1 cellular context compared by ENCODE assay signal in the genomic region with DNA sequence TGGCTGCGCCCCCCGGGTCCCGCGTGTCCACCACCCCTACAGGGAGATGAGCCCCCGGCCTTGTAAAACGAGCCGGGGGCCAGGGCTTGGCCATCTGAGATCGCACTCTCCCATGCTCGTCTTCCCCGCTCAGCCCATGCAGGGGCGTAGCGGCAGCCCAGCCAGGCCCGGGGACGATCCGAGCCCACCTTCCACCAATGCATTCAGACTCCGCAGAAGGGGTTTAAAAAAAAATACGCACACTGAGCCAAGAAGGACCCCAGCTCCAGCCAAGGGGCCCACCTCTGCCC.
TF ChIP-seq lines count a peak whose summit lies in the region.

No MANE protein-coding gene starts in this region.

TF ChIP-seq in K562, 482 proteins besides CTCF, POLR2A, EP300 and RAD21 (continued from another document):
- TF ChIP-seq, protein P1, sequence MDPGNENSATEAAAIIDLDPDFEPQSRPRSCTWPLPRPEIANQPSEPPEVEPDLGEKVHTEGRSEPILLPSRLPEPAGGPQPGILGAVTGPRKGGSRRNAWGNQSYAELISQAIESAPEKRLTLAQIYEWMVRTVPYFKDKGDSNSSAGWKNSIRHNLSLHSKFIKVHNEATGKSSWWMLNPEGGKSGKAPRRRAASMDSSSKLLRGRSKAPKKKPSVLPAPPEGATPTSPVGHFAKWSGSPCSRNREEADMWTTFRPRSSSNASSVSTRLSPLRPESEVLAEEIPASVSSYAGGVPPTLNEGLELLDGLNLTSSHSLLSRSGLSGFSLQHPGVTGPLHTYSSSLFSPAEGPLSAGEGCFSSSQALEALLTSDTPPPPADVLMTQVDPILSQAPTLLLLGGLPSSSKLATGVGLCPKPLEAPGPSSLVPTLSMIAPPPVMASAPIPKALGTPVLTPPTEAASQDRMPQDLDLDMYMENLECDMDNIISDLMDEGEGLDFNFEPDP (CRISPR knock-in tag; IDR thresholded peaks at IDR 0.05): no peak
- TF ChIP-seq RCOR1 (IDR thresholded peaks at IDR 0.05; ENCODE audit: borderline replicate concordance in 1 of 2, low read depth in 2 of 2, low read length in 2 of 2) (no peak), LARP7 (IDR thresholded peaks at IDR 0.05) (0 out of 2 replicates have a peak, but pooled peaks have one; percentile 11), BACH1 (tag; IDR thresholded peaks at IDR 0.05) (no peak), ESRRB (CRISPR knock-in tag; IDR thresholded peaks at IDR 0.05; ENCODE audit: borderline replicate concordance) (no peak), ZEB2 (IDR thresholded peaks at IDR 0.05) (no peak), ZNF785 (CRISPR knock-in tag; IDR thresholded peaks at IDR 0.05) (no peak), NR2C2 (CRISPR knock-in tag; IDR thresholded peaks at IDR 0.05) (0 out of 2 replicates have a peak, but pooled peaks have one; percentile 13), NR2C2 (tag; IDR thresholded peaks at IDR 0.05) (no peak)
- TF ChIP-seq, protein P2, sequence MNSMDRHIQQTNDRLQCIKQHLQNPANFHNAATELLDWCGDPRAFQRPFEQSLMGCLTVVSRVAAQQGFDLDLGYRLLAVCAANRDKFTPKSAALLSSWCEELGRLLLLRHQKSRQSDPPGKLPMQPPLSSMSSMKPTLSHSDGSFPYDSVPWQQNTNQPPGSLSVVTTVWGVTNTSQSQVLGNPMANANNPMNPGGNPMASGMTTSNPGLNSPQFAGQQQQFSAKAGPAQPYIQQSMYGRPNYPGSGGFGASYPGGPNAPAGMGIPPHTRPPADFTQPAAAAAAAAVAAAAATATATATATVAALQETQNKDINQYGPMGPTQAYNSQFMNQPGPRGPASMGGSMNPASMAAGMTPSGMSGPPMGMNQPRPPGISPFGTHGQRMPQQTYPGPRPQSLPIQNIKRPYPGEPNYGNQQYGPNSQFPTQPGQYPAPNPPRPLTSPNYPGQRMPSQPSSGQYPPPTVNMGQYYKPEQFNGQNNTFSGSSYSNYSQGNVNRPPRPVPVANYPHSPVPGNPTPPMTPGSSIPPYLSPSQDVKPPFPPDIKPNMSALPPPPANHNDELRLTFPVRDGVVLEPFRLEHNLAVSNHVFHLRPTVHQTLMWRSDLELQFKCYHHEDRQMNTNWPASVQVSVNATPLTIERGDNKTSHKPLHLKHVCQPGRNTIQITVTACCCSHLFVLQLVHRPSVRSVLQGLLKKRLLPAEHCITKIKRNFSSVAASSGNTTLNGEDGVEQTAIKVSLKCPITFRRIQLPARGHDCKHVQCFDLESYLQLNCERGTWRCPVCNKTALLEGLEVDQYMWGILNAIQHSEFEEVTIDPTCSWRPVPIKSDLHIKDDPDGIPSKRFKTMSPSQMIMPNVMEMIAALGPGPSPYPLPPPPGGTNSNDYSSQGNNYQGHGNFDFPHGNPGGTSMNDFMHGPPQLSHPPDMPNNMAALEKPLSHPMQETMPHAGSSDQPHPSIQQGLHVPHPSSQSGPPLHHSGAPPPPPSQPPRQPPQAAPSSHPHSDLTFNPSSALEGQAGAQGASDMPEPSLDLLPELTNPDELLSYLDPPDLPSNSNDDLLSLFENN (IDR thresholded peaks at IDR 0.05; ENCODE audit: low read depth in 2 of 2, low read length in 2 of 2): no peak
- TF ChIP-seq, protein P3, sequence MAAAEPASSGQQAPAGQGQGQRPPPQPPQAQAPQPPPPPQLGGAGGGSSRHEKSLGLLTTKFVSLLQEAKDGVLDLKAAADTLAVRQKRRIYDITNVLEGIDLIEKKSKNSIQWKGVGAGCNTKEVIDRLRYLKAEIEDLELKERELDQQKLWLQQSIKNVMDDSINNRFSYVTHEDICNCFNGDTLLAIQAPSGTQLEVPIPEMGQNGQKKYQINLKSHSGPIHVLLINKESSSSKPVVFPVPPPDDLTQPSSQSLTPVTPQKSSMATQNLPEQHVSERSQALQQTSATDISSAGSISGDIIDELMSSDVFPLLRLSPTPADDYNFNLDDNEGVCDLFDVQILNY (CRISPR knock-in tag; IDR thresholded peaks at IDR 0.05): no peak
- TF ChIP-seq, protein P4, sequence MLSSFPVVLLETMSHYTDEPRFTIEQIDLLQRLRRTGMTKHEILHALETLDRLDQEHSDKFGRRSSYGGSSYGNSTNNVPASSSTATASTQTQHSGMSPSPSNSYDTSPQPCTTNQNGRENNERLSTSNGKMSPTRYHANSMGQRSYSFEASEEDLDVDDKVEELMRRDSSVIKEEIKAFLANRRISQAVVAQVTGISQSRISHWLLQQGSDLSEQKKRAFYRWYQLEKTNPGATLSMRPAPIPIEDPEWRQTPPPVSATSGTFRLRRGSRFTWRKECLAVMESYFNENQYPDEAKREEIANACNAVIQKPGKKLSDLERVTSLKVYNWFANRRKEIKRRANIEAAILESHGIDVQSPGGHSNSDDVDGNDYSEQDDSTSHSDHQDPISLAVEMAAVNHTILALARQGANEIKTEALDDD (IDR thresholded peaks at IDR 0.05): no peak
- TF ChIP-seq, protein P5, sequence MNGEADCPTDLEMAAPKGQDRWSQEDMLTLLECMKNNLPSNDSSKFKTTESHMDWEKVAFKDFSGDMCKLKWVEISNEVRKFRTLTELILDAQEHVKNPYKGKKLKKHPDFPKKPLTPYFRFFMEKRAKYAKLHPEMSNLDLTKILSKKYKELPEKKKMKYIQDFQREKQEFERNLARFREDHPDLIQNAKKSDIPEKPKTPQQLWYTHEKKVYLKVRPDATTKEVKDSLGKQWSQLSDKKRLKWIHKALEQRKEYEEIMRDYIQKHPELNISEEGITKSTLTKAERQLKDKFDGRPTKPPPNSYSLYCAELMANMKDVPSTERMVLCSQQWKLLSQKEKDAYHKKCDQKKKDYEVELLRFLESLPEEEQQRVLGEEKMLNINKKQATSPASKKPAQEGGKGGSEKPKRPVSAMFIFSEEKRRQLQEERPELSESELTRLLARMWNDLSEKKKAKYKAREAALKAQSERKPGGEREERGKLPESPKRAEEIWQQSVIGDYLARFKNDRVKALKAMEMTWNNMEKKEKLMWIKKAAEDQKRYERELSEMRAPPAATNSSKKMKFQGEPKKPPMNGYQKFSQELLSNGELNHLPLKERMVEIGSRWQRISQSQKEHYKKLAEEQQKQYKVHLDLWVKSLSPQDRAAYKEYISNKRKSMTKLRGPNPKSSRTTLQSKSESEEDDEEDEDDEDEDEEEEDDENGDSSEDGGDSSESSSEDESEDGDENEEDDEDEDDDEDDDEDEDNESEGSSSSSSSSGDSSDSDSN (IDR thresholded peaks at IDR 0.05; ENCODE audit: borderline replicate concordance in 1 of 2, low read depth in 2 of 2, low read length in 2 of 2): 0 out of 4 replicates have a peak, but pooled peaks of 1 of the 2 experiments have one; percentile 26
- TF ChIP-seq, protein P6, sequence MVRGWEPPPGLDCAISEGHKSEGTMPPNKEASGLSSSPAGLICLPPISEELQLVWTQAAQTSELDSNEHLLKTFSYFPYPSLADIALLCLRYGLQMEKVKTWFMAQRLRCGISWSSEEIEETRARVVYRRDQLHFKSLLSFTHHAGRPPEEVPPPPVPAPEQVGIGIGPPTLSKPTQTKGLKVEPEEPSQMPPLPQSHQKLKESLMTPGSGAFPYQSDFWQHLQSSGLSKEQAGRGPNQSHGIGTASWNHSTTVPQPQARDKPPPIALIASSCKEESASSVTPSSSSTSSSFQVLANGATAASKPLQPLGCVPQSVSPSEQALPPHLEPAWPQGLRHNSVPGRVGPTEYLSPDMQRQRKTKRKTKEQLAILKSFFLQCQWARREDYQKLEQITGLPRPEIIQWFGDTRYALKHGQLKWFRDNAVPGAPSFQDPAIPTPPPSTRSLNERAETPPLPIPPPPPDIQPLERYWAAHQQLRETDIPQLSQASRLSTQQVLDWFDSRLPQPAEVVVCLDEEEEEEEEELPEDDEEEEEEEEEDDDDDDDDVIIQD (CRISPR knock-in tag; IDR thresholded peaks at IDR 0.05): no peak
- TF ChIP-seq, protein P7, sequence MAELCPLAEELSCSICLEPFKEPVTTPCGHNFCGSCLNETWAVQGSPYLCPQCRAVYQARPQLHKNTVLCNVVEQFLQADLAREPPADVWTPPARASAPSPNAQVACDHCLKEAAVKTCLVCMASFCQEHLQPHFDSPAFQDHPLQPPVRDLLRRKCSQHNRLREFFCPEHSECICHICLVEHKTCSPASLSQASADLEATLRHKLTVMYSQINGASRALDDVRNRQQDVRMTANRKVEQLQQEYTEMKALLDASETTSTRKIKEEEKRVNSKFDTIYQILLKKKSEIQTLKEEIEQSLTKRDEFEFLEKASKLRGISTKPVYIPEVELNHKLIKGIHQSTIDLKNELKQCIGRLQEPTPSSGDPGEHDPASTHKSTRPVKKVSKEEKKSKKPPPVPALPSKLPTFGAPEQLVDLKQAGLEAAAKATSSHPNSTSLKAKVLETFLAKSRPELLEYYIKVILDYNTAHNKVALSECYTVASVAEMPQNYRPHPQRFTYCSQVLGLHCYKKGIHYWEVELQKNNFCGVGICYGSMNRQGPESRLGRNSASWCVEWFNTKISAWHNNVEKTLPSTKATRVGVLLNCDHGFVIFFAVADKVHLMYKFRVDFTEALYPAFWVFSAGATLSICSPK (IDR thresholded peaks at IDR 0.05; ENCODE audit: borderline replicate concordance): 0 out of 2 replicates have a peak, but pooled peaks have one; percentile 80
TF ChIP-seq in K562: peak in this region for 7.
